26 cellular contexts compared by ENCODE assay signal in the genomic region with DNA sequence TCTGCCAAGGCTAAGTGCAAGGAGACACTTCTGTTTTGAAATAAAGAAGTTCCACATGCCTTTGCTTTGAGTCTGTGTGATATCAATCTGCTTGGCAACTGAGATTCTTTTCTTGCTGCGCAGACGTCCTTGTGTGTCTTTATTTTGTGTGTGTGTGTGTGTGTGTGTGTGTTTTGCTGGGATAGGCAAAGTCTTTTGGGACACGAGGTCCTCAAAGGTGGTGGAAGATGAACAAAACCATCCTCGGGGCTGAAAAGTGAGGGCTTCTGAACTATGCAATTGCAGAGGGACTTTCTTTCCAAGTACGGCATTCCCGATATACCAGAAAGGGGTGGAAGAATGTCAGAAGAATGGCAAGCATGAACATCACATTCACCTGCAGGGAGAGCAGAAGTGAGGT. TPM values are rescaled to one million over a fixed set of nuclear protein-coding genes. Genes with fewer than 3 reads are reported as not detected.
A peak's percentile ranks its signal among the peaks of the same experiment; 100 is the strongest.
DNase-seq lines count a peak whose midpoint lies in the region; ATAC-seq and TF ChIP-seq lines count a peak whose summit lies in the region.
"Had no signal": no experiment of that assay in that cellular context is flagged by ENCODE, and none has a peak within 500 bp of the region (broad histone marks: within the 10 kb centered on the region; RNA-seq: fewer than 3 reads in every experiment).

No MANE protein-coding gene starts in this region.

- H2AFZ ChIP-seq in mesenchymal stem cell (ENCODE audit: low read depth, low read length) = no peak overlapping the region

- intact Hi-C loops in activated CD4-positive, alpha-beta T cell treated with anti-CD3 and anti-CD28 coated beads for 36 hours (cut with DNase I, micrococcal nuclease) = loop anchor here in 1 of 2 experiments (5.0 kb wide), 1 partner anchor 250 kb away; the partner anchor contains the start of gene CLP1
- intact Hi-C loops in vagina (cut with DNase I) = no loop called here

- H2BK12ac ChIP-seq in mesenchymal stem cell (ENCODE audit: low read length in 2 of 2) = no peak overlapping the region

- no peak overlapping the region for H3K4me3 ChIP-seq in BLaER1
- H3K4me3 ChIP-seq in mesenchymal stem cell (ENCODE audit: insufficient read depth in 1 of 2, low read depth in 1 of 2, low read length in 2 of 2) = no peak overlapping the region
- H3K4me3 ChIP-seq in vagina = no peak overlapping the region
- H3K4me3 ChIP-seq: cardiac muscle cell, thoracic aorta had no signal

- H2BK5ac ChIP-seq in mesenchymal stem cell (ENCODE audit: low read depth, low read length, poor library complexity, severe bottlenecking) = no peak overlapping the region

- H3K27ac Mint-ChIP-seq in activated CD4-positive, alpha-beta T cell treated with anti-CD3 and anti-CD28 coated beads for 36 hours = peak overlapping the region; percentile 77
- H3K27ac Mint-ChIP-seq in activated naive CD8-positive, alpha-beta T cell treated with anti-CD3 and anti-CD28 coated beads for 36 hours = peak overlapping the region; percentile 92

- H3K23ac ChIP-seq in mesenchymal stem cell (ENCODE audit: low read length in 2 of 2) = no peak overlapping the region

- H2BK15ac ChIP-seq in mesenchymal stem cell (ENCODE audit: low read depth, poor library complexity, severe bottlenecking) = no peak overlapping the region

- H3K9ac ChIP-seq in BLaER1 (0 out of 2 replicates have a peak overlapping the region, but pooled peaks have one; percentile 22), mesenchymal stem cell (ENCODE audit: low read length) (peak overlapping the region; percentile 67)

- H3K14ac ChIP-seq in mesenchymal stem cell (ENCODE audit: low read length in 2 of 2) = no peak overlapping the region

- peaks cover 94% of the 10 kb centered on the region for H3K36me3 ChIP-seq in BLaER1
- peaks cover 17 to 89% of the 10 kb centered on the region in 2 experiments for H3K36me3 ChIP-seq in mesenchymal stem cell (ENCODE audit: control insufficient read depth in 1 of 2, insufficient read depth in 2 of 2, low read depth in 1 of 2, low read length in 2 of 2)
- H3K36me3 ChIP-seq in vagina = peaks cover 0 to 57% of the 10 kb centered on the region in 2 donors
- H3K36me3 ChIP-seq: cardiac muscle cell had no signal

- H3K4me1 ChIP-seq in BLaER1 (peaks cover 55% of the 10 kb centered on the region), mesenchymal stem cell (ENCODE audit: control insufficient read depth, insufficient read depth, low read depth, low read length) (peaks cover 20% of the 10 kb centered on the region), vagina (peaks cover 28% of the 10 kb centered on the region)

- H3K4me2 ChIP-seq in BLaER1 (peak overlapping the region; percentile 68), mesenchymal stem cell (ENCODE audit: low read length, poor library complexity, severe bottlenecking) (no peak overlapping the region)

- H3K36me3 Mint-ChIP-seq in activated CD4-positive, alpha-beta T cell treated with anti-CD3 and anti-CD28 coated beads for 36 hours (ENCODE audit: low read depth) = peaks cover 73% of the 10 kb centered on the region
- H3K36me3 Mint-ChIP-seq in activated naive CD8-positive, alpha-beta T cell treated with anti-CD3 and anti-CD28 coated beads for 36 hours = peaks cover 74% of the 10 kb centered on the region

- no peak for TF ChIP-seq CTCF in vagina (IDR thresholded peaks at IDR 0.05)

- H3K27ac ChIP-seq in BLaER1 (peak overlapping the region; percentile 58; the same call in 1 of the 2 replicates), mesenchymal stem cell (ENCODE audit: low read length, poor library complexity, severe bottlenecking) (no peak overlapping the region), vagina (no peak overlapping the region)
- H3K27ac ChIP-seq: cardiac muscle cell, thoracic aorta had no signal

- no peak overlapping the region for H2BK120ac ChIP-seq in mesenchymal stem cell (ENCODE audit: low read depth, low read length)

- peaks cover 64% of the 10 kb centered on the region for H3K4me1 Mint-ChIP-seq in activated CD4-positive, alpha-beta T cell treated with anti-CD3 and anti-CD28 coated beads for 36 hours
- peaks cover 62% of the 10 kb centered on the region for H3K4me1 Mint-ChIP-seq in activated naive CD8-positive, alpha-beta T cell treated with anti-CD3 and anti-CD28 coated beads for 36 hours

- H3K9me3 ChIP-seq in BLaER1 = peaks cover 13% of the 10 kb centered on the region
- H3K9me3 ChIP-seq in mesenchymal stem cell (ENCODE audit: control insufficient read depth, low read length) = no peaks in the 10 kb centered on the region
- no peaks in the 10 kb centered on the region for H3K9me3 ChIP-seq in vagina
- H3K9me3 ChIP-seq: thoracic aorta had no signal

- 91% methylated on average over 6 of the region's 6 CpGs for WGBS in mesenchymal stem cell

- DNase-seq in activated CD4-positive, alpha-beta T cell treated with anti-CD3 and anti-CD28 coated beads for 36 hours = no peak
- no peak for DNase-seq in activated CD4-positive, alpha-beta T cell treated with anti-CD3 and anti-CD28 coated beads for 48 hours
- DNase-seq in activated naive CD8-positive, alpha-beta T cell treated with anti-CD3 and anti-CD28 coated beads for 36 hours = no peak
- DNase-seq in mesenchymal stem cell (no peak), vagina (ENCODE audit: extremely low spot score in 2 of 2) (no peak), NCI-H345 (lab: John Stamatoyannopoulos, UW) (no peak)
- DNase-seq: 8988T; activated T-cell treated with anti-CD3 and anti-CD28 coated beads for 4 hours; GF-D8; Karpas-422; naive thymus-derived CD8-positive, alpha-beta T cell; NCI-H1092 treated with DMSO at 0.1 percent for 48 hours; NCI-H524 treated with DMSO at 0.1 percent for 48 hours; posterior cingulate gyrus; small intestine; stimulated activated CD4-positive, alpha-beta T cell treated with anti-CD3 and anti-CD28 coated beads, Interleukin-4, amount 100 ng/mL, for 1 hour had no signal

- H4K91ac ChIP-seq in mesenchymal stem cell (ENCODE audit: low read length) = no peak overlapping the region

- no peak overlapping the region for H3K4ac ChIP-seq in mesenchymal stem cell (ENCODE audit: low read depth in 1 of 2, low read length in 2 of 2)

- H3K9me3 Mint-ChIP-seq in activated CD4-positive, alpha-beta T cell treated with anti-CD3 and anti-CD28 coated beads for 36 hours (ENCODE audit: low read depth) = no peaks in the 10 kb centered on the region
- no peaks in the 10 kb centered on the region for H3K9me3 Mint-ChIP-seq in activated naive CD8-positive, alpha-beta T cell treated with anti-CD3 and anti-CD28 coated beads for 36 hours
- H3K9me3 Mint-ChIP-seq: naive thymus-derived CD8-positive, alpha-beta T cell had no signal

- no peaks in the 10 kb centered on the region for H3K27me3 Mint-ChIP-seq in activated CD4-positive, alpha-beta T cell treated with anti-CD3 and anti-CD28 coated beads for 36 hours
- no peaks in the 10 kb centered on the region for H3K27me3 Mint-ChIP-seq in activated naive CD8-positive, alpha-beta T cell treated with anti-CD3 and anti-CD28 coated beads for 36 hours

- H3K18ac ChIP-seq in mesenchymal stem cell (ENCODE audit: low read depth in 1 of 2, low read length in 2 of 2) = no peak overlapping the region

- no peaks in the 10 kb centered on the region for H3K27me3 ChIP-seq in BLaER1
- H3K27me3 ChIP-seq in mesenchymal stem cell (ENCODE audit: control insufficient read depth in 1 of 2, insufficient read depth in 1 of 2, low read length in 2 of 2) = no peaks in the 10 kb centered on the region
- no peaks in the 10 kb centered on the region for H3K27me3 ChIP-seq in vagina
- H3K27me3 ChIP-seq: cardiac muscle cell had no signal

- H4K8ac ChIP-seq in mesenchymal stem cell (ENCODE audit: low read length) = no peak overlapping the region

- ATAC-seq in activated CD4-positive, alpha-beta T cell treated with anti-CD3 and anti-CD28 coated beads for 36 hours = no peak
- no peak for ATAC-seq in GM21381 (IDR thresholded peaks at IDR 0.05; ENCODE audit: unreplicated experiment)
- ATAC-seq: esophagus mucosa; naive thymus-derived CD8-positive, alpha-beta T cell had no signal

- peaks cover 55% of the 10 kb centered on the region for H4K20me1 ChIP-seq in BLaER1

- CTCF ChIA-PET in activated CD4-positive, alpha-beta T cell treated with anti-CD3 and anti-CD28 coated beads for 36 hours (lab: Charles Lee) = interaction anchor here (0.5 to 1.3 kb wide), 4 partner anchors 16 to 131 kb away, joined by 3 to 4 read pairs (median 3); no protein-coding TSS in a partner anchor

- no peak overlapping the region for H2AK5ac ChIP-seq in mesenchymal stem cell (ENCODE audit: low read length, severe bottlenecking)

- POLR2A ChIA-PET in activated CD4-positive, alpha-beta T cell treated with anti-CD3 and anti-CD28 coated beads for 36 hours (lab: Charles Lee) = interaction anchor here (1.4 to 2.8 kb wide), 2 partner anchors 12 to 17 kb away, joined by 3 to 19 read pairs; no protein-coding TSS in a partner anchor

- no peak for TF ChIP-seq POLR2A in vagina (IDR thresholded peaks at IDR 0.05)

- no peak overlapping the region for H3K4me3 Mint-ChIP-seq in activated CD4-positive, alpha-beta T cell treated with anti-CD3 and anti-CD28 coated beads for 36 hours
- no peak overlapping the region for H3K4me3 Mint-ChIP-seq in activated naive CD8-positive, alpha-beta T cell treated with anti-CD3 and anti-CD28 coated beads for 36 hours
- H3K4me3 Mint-ChIP-seq: naive thymus-derived CD8-positive, alpha-beta T cell had no signal

- no peaks in the 10 kb centered on the region for H3K79me1 ChIP-seq in mesenchymal stem cell (replicated peaks; ENCODE audit: low read length, poor library complexity, severe bottlenecking)

RNA-seq across cellular contexts. Expression of gene PRG2, which starts 17.1 kb away (rescaled TPM):
- total RNA-seq in activated CD4-positive, alpha-beta T cell treated with anti-CD3 and anti-CD28 coated beads for 36 hours = 1 to 10 TPM in 1 of 2 experiments, under 1 TPM in 1; 0.98 to 1.6 TPM
- 1 to 10 TPM in 1 of 2 experiments, under 1 TPM in 1; 0.54 to 2.1 TPM for total RNA-seq in activated naive CD8-positive, alpha-beta T cell treated with anti-CD3 and anti-CD28 coated beads for 36 hours
- not detected for polyA plus RNA-seq in mesenchymal stem cell (2013, experiment 1 of 2)
- polyA plus RNA-seq in mesenchymal stem cell (2013, experiment 2 of 2) = 0.04 TPM
- not detected for total RNA-seq in vagina
- total RNA-seq: cardiac muscle cell; esophagus mucosa; HT1080; lung microvascular endothelial cell; naive thymus-derived CD8-positive, alpha-beta T cell; SK-MEL-5 had no signal
- polyA plus RNA-seq: cardiac muscle cell; naive thymus-derived CD8-positive, alpha-beta T cell had no signal

RNA-seq across cellular contexts. Expression of gene SLC43A3, which starts 19.4 kb away (rescaled TPM):
- total RNA-seq in activated CD4-positive, alpha-beta T cell treated with anti-CD3 and anti-CD28 coated beads for 36 hours = 100 to 1,000 TPM; 268 to 333 TPM
- 100 to 1,000 TPM; 331 to 348 TPM for total RNA-seq in activated naive CD8-positive, alpha-beta T cell treated with anti-CD3 and anti-CD28 coated beads for 36 hours
- 3.9 TPM for polyA plus RNA-seq in mesenchymal stem cell (2013, experiment 1 of 2)
- polyA plus RNA-seq in mesenchymal stem cell (2013, experiment 2 of 2) = 3.8 TPM
- 53.5 TPM for total RNA-seq in vagina

RNA-seq across cellular contexts. Expression of gene PRG3, which starts 26.6 kb away (rescaled TPM):
- total RNA-seq in activated CD4-positive, alpha-beta T cell treated with anti-CD3 and anti-CD28 coated beads for 36 hours = not detected
- not detected for total RNA-seq in activated naive CD8-positive, alpha-beta T cell treated with anti-CD3 and anti-CD28 coated beads for 36 hours
- not detected for polyA plus RNA-seq in mesenchymal stem cell (2013, experiment 1 of 2)
- not detected for polyA plus RNA-seq in mesenchymal stem cell (2013, experiment 2 of 2)
- total RNA-seq in vagina = not detected
- total RNA-seq: cardiac muscle cell; esophagus mucosa; HT1080; lung microvascular endothelial cell; naive thymus-derived CD8-positive, alpha-beta T cell; OCI-LY7; SK-MEL-5; thoracic aorta had no signal
- polyA plus RNA-seq: adipose tissue; cardiac muscle cell; naive thymus-derived CD8-positive, alpha-beta T cell; small intestine had no signal

RNA-seq across cellular contexts. Expression of gene RTN4RL2, which starts 52.8 kb away (rescaled TPM):
- total RNA-seq in activated CD4-positive, alpha-beta T cell treated with anti-CD3 and anti-CD28 coated beads for 36 hours = under 1 TPM; 0.33 to 0.39 TPM
- under 1 TPM; 0.43 to 0.44 TPM for total RNA-seq in activated naive CD8-positive, alpha-beta T cell treated with anti-CD3 and anti-CD28 coated beads for 36 hours
- polyA plus RNA-seq in mesenchymal stem cell (2013, experiment 1 of 2) = 0.28 TPM
- 0.22 TPM for polyA plus RNA-seq in mesenchymal stem cell (2013, experiment 2 of 2)
- total RNA-seq in vagina = 2.0 TPM
- total RNA-seq: naive thymus-derived CD8-positive, alpha-beta T cell had no signal
